ENCODE assay signal across 1 cellular context in the genomic region with DNA sequence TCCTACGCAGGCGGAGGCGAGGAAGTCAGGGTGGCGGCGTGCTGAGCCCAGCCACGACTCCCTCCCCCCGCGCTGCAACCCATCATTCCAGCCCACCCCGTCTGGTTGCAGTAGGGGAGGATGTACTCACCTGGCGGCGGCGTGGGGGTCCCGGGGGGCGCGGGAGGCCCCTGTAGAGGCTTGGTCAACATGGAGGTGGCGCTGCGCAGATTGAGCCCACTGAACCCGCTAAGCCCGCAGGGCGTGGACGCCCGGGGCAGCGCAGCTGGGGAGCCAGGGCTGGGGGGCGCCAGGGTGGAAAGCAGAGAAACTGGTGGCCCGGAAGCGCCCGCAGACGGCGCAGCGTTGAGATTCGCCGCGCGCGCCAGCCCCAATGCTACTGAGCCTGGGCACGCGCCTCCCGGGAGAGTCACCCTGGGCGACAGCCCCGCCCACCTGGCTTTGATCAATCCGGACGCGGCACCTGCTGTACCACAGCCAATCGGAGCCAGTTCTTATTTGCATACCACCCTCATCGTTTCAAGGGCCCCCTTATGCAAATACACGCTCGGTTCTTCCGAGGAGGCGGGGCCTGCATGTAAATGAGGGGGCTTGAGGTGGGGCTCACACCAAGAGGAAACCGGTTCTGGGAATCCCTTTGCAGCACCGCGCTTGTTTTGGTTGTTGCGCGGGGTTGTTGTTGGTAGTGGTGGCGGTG.
TF ChIP-seq lines count a peak whose summit lies in the region.

A gene (minus strand): TSS at position 381 of the 697 bp plus-strand sequence. CDS start 190 bp downstream, at position 191.

TF ChIP-seq in H1, 55 proteins besides CTCF, POLR2A, EP300 and RAD21 (continued from another document):
- no peak for TF ChIP-seq ASH2L (IDR thresholded peaks at IDR 0.05; ENCODE audit: low read length)
- TF ChIP-seq, protein P1, sequence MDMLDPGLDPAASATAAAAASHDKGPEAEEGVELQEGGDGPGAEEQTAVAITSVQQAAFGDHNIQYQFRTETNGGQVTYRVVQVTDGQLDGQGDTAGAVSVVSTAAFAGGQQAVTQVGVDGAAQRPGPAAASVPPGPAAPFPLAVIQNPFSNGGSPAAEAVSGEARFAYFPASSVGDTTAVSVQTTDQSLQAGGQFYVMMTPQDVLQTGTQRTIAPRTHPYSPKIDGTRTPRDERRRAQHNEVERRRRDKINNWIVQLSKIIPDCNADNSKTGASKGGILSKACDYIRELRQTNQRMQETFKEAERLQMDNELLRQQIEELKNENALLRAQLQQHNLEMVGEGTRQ (IDR thresholded peaks at IDR 0.05; ENCODE audit: low read length) = peak; percentile 68
- TF ChIP-seq SIN3A (conservative IDR thresholded peaks at IDR 0.05 in 1 of 2, IDR thresholded peaks at IDR 0.05 in 1 of 2; ENCODE audit: low read depth in 1 of 2, low read length in 2 of 2) = peak; percentile 32 to 74; a peak in 2 of 4 replicates
- TF ChIP-seq TAF7 (optimal IDR thresholded peaks at IDR 0.05; ENCODE audit: borderline replicate concordance, low read depth, low read length) = peak; percentile 96
- 0 out of 2 replicates have a peak, but pooled peaks have one; percentile 20 for TF ChIP-seq SP4 (IDR thresholded peaks at IDR 0.05; ENCODE audit: low read length)
- TF ChIP-seq JUN (IDR thresholded peaks at IDR 0.05; ENCODE audit: low read depth, low read length) = no peak
- no peak for TF ChIP-seq CREB1 (IDR thresholded peaks at IDR 0.05)
- TF ChIP-seq TEAD4 (IDR thresholded peaks at IDR 0.05; ENCODE audit: low read depth, low read length) = no peak
- no peak for TF ChIP-seq EGR1 (IDR thresholded peaks at IDR 0.05; ENCODE audit: borderline replicate concordance, low read depth, low read length)
TF ChIP-seq in H1: peak in this region for 9.
